In the genomic region with DNA sequence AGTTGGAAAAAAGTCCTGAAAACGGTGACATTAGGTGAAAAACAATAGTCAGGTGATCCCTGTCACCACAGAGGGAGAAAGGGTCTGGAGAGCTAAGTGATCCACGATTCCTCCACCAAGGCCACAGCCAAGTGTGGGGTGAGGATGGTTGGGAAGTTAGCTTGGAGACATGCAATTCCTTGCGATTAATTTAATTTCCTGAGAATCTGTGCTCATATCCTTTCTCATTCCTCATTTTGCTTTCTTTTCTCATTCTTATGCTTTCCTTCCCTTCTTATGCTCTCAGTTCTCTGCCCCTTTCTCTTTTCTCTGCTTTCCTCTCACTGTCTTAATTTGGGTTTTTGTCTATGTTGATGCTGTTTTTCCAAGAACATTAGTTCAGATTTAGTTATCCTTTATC, we compare ENCODE assay signal across 8 cellular contexts.
"Had no signal": no experiment of that assay in that cellular context is flagged by ENCODE, and none has a peak within 500 bp of the region (broad histone marks: within the 10 kb centered on the region; RNA-seq: fewer than 3 reads in every experiment).

No MANE protein-coding gene starts in this region.

- FAIRE-seq: G401.6, GM12878, GM12891, GM12892, GM18507, GM19239 had no signal

- ATAC-seq: GM12878 had no signal

- H3K4me3 ChIP-seq: GM12878 had no signal

- DNase-seq: GDM1, GF-D8 had no signal
